Comparison of ENCODE assay signal across 17 cellular contexts in the genomic region with DNA sequence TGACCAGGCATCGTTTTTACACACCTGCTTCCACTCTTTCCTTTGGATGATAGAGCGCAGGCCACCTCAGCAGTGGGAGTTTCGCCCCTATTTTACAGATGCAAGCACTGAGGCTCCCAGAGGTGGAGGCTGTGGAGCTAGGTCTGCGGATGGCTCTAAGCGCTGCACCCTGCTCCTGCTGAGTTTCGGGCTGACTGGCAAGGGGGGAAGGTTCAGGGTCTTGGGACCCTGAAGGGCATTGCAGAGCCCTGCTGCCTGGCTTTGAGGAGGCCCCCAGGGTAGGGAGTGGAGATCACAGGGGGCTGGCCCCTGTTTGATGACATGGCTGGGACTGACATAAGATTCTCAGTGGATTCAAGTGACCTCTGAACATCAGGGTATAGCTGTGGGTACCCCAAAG.
A peak's percentile ranks its signal among the peaks of the same experiment; 100 is the strongest.
DNase-seq lines count a peak whose midpoint lies in the region; ATAC-seq, FAIRE-seq and TF ChIP-seq lines count a peak whose summit lies in the region.
"Had no signal": no experiment of that assay in that cellular context is flagged by ENCODE, and none has a peak within 500 bp of the region (broad histone marks: within the 10 kb centered on the region; RNA-seq: fewer than 3 reads in every experiment).

No MANE protein-coding gene starts in this region.

- H3K79me2 ChIP-seq in HepG2 (ENCODE audit: insufficient read depth, low read length), result no peaks in the 10 kb centered on the region

- H3K27me3 ChIP-seq in right lobe of liver (peaks cover 0 to 11% of the 10 kb centered on the region in 2 donors), HepG2 (ENCODE audit: control insufficient read depth in 1 of 2, insufficient read depth in 2 of 2, low read length in 2 of 2) (peaks cover 8 to 36% of the 10 kb centered on the region in 2 experiments; a peak in 3 of 5 replicates), RWPE2 (ENCODE audit: insufficient read depth, poor library complexity, severe bottlenecking) (peaks cover 28% of the 10 kb centered on the region), transverse colon (peaks cover 44% of the 10 kb centered on the region)

- BruUV-seq in HepG2 (replicated peaks; lab: Mats Ljungman, UMichigan), result no TSS peak

- H3K36me3 ChIP-seq in right lobe of liver, result no peaks in the 10 kb centered on the region
- H3K36me3 ChIP-seq in HepG2 (replicated peaks in 1 of 2; ENCODE audit: control insufficient read depth in 1 of 2, insufficient read depth in 2 of 2, low read length in 2 of 2), result no peaks in the 10 kb centered on the region
- no peaks in the 10 kb centered on the region for H3K36me3 ChIP-seq in RWPE2 (ENCODE audit: low read depth)
- no peaks in the 10 kb centered on the region for H3K36me3 ChIP-seq in transverse colon
- H3K36me3 ChIP-seq: BE2C had no signal

- WGBS in right lobe of liver (ENCODE audit: insufficient coverage, low coverage, low lambda C conversion rate, missing lambda C conversion rate), result 68% methylated on average over 4 of the region's 6 CpGs
- WGBS in HepG2 (ENCODE audit: low lambda C conversion rate), result 40% methylated on average over 4 of the region's 6 CpGs
- 65% methylated on average over 4 of the region's 6 CpGs; no CpG with 5 or more reads in 1 of the 2 donors for WGBS in transverse colon (ENCODE audit: low coverage in 1 of 2), 2 donors

- no peak overlapping the region for H3K4me3 ChIP-seq in right lobe of liver
- H3K4me3 ChIP-seq in HepG2 (replicated peaks in 1 of 3; ENCODE audit: insufficient read depth in 1 of 3, low read depth in 2 of 3, low read length in 3 of 3), result no peak overlapping the region
- H3K4me3 ChIP-seq in RWPE2 (ENCODE audit: severe bottlenecking), result no peak overlapping the region
- no peak overlapping the region for H3K4me3 ChIP-seq in transverse colon
- H3K4me3 ChIP-seq: A549 had no signal

- no peak overlapping the region for H3K4me2 ChIP-seq in HepG2 (ENCODE audit: low read depth, low read length)
- H3K4me2 ChIP-seq: A549 had no signal

- no peak for TF ChIP-seq CTCF in right lobe of liver (IDR thresholded peaks at IDR 0.05)
- no peak for TF ChIP-seq CTCF in HepG2 (CRISPR knock-in tag; IDR thresholded peaks at IDR 0.05)
- no peak for TF ChIP-seq CTCF in RWPE2 (IDR thresholded peaks at IDR 0.05; ENCODE audit: poor library complexity, severe bottlenecking)
- no peak for TF ChIP-seq CTCF in transverse colon (IDR thresholded peaks at IDR 0.05)

- POLR2A ChIA-PET in HepG2 (lab: Yijun Ruan, JAX), result no interaction called here

- no peak overlapping the region for H3K27ac ChIP-seq in right lobe of liver
- no peak overlapping the region for H3K27ac ChIP-seq in HepG2 (ENCODE audit: extremely low read length, insufficient read depth, low read length)
- H3K27ac ChIP-seq in RWPE2 (ENCODE audit: poor library complexity, severe bottlenecking), result no peak overlapping the region
- H3K27ac ChIP-seq in transverse colon, result no peak overlapping the region
- H3K27ac ChIP-seq: A549, C4-2B had no signal

- H3K9ac ChIP-seq in HepG2 (ENCODE audit: insufficient read depth, low read depth, low read length), result no peak overlapping the region

- FAIRE-seq in HepG2 (lab: Jason Lieb, UNC) (no peak), HTR-8/SVneo (lab: Jason Lieb, UNC) (no peak)
- FAIRE-seq: A549, GM19239 had no signal

- H4K20me1 ChIP-seq in HepG2 (ENCODE audit: insufficient read depth, low read length), result no peaks in the 10 kb centered on the region

- no peak for TF ChIP-seq EP300 in HepG2 (IDR thresholded peaks at IDR 0.05; ENCODE audit: low read depth in 2 of 2, low read length in 2 of 2)
- no peak for TF ChIP-seq EP300 in HepG2 (CRISPR knock-in tag; IDR thresholded peaks at IDR 0.05; ENCODE audit: borderline replicate concordance)
- TF ChIP-seq EP300 in transverse colon (IDR thresholded peaks at IDR 0.05; ENCODE audit: low read depth), result no peak

- DNase-seq in activated effector memory CD4-positive, alpha-beta T cell treated with anti-CD3 and anti-CD28 coated beads, Interleukin-2, amount 50 U/mL, for 16 hours, result peak; percentile 33
- no peak for DNase-seq in activated effector memory CD4-positive, alpha-beta T cell treated with Interleukin-2 at 50 U/mL for 16 hours
- DNase-seq in right lobe of liver (peak in 2 of 3 donors; percentile 25 to 27), HepG2 (ENCODE audit: low spot score) (no peak), RWPE2 (ENCODE audit: low spot score) (peak; percentile 16), transverse colon (peak; percentile 4), HTR-8/SVneo (ENCODE audit: insufficient read length, low spot score) (no peak)
- DNase-seq: BE2C, DMS53, GF-D8, GOT3, H9 had no signal

- ATAC-seq in right lobe of liver (no peak), HepG2 (no peak), RWPE2 (ENCODE audit: low read depth) (no peak)
- ATAC-seq: CD8-positive, alpha-beta T cell had no signal

- TF ChIP-seq RAD21 in HepG2 (CRISPR knock-in tag; IDR thresholded peaks at IDR 0.05), result no peak

- H3K9me3 ChIP-seq in right lobe of liver (no peaks in the 10 kb centered on the region), HepG2 (ENCODE audit: low read length) (no peaks in the 10 kb centered on the region), RWPE2 (ENCODE audit: severe bottlenecking) (no peaks in the 10 kb centered on the region), transverse colon (no peaks in the 10 kb centered on the region)
- H3K9me3 ChIP-seq: A549, BE2C, Caco-2 had no signal

- CTCF ChIA-PET in HepG2 (lab: Yijun Ruan, JAX; ENCODE audit: low intra/inter-chr PET ratio, low total read pairs), result no interaction called here

- in situ Hi-C loops in HepG2 (cut with HindIII; ENCODE audit: extremely low pct_ligation_motif_present, low pct_unique_long_range_greater_than_20kb), result no loop called here
- in situ Hi-C loops in transverse colon (cut with MboI; ENCODE audit: low pct_ligation_motif_present in 1 of 4, low pct_unique_long_range_greater_than_20kb in 1 of 4, low sequenced_read_pairs in 3 of 4), result no loop called here

- no peak for TF ChIP-seq POLR2A in right lobe of liver (IDR thresholded peaks at IDR 0.05)
- TF ChIP-seq POLR2A in HepG2 (IDR thresholded peaks at IDR 0.05; ENCODE audit: insufficient read depth in 1 of 2, low read depth in 2 of 2, low read length in 2 of 2), result no peak
- TF ChIP-seq POLR2A in transverse colon (IDR thresholded peaks at IDR 0.05), result no peak

- H3K4me1 ChIP-seq in right lobe of liver (no peaks in the 10 kb centered on the region), HepG2 (ENCODE audit: insufficient read depth, low read length) (no peaks in the 10 kb centered on the region), RWPE2 (ENCODE audit: insufficient read depth, poor library complexity, severe bottlenecking) (no peaks in the 10 kb centered on the region), transverse colon (no peaks in the 10 kb centered on the region)
- H3K4me1 ChIP-seq: A549, BE2C, Caco-2 had no signal

- no peak overlapping the region for H2AFZ ChIP-seq in HepG2 (ENCODE audit: low read length)

- intact Hi-C loops in right lobe of liver (cut with DNase I), result no loop called here
- intact Hi-C loops in HepG2 (cut with micrococcal nuclease; ENCODE audit: unreplicated experiment), result no loop called here
- intact Hi-C loops in transverse colon (cut with DNase I; ENCODE audit: low total_unique reads), result no loop called here

TF ChIP-seq in HepG2, 621 proteins besides CTCF, POLR2A, EP300 and RAD21:
- TF ChIP-seq ZZZ3 (CRISPR knock-in tag; IDR thresholded peaks at IDR 0.05; ENCODE audit: borderline replicate concordance) (no peak), THYN1 (CRISPR knock-in tag; IDR thresholded peaks at IDR 0.05; ENCODE audit: borderline replicate concordance, low read depth) (no peak), KAT8 (CRISPR knock-in tag; IDR thresholded peaks at IDR 0.05) (no peak), ZBTB2 (CRISPR knock-in tag; IDR thresholded peaks at IDR 0.05; ENCODE audit: low read depth) (no peak)

Comparison
In these comparisons a context has a peak if more than half of its experiments do, and no peak if none do; other contexts are left out.
1. DNase-seq: peak in activated effector memory CD4-positive, alpha-beta T cell treated with anti-CD3 and anti-CD28 coated beads, Interleukin-2, amount 50 U/mL, for 16 hours (single experiment), right lobe of liver (2 of 3), RWPE2 (single experiment) and transverse colon (single experiment); none in activated effector memory CD4-positive, alpha-beta T cell treated with Interleukin-2 at 50 U/mL for 16 hours (single experiment), HepG2 (single experiment) and HTR-8/SVneo (single experiment).